Comparison of ENCODE assay signal across 18 cellular contexts in the genomic region with DNA sequence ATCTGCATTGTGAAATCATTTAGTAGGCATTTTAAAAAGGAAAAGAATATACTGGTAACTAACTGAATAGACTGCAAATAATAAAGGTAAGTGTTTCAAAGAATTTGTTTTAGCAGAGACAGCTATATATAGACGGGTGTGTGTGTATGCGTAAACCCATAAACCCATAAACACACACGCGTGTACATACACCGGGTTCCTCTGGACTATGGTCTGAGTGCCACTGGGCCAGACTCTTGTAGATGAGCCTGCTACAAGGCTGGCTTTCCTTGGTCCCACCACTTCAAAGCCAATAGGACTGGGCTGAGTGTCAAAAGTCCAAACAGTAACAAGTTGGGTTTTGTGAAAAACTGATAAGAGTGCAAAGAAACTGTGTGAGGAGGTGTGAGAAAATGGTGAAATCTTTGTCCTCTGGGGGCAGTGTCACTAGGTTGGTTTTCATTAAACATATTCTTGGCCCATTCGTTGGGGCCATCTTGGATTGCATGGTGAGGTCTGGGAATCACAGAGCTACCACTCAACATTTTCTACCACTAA. TPM values are rescaled to one million over a fixed set of nuclear protein-coding genes. Genes with fewer than 3 reads are reported as not detected.
DNase-seq lines count a peak whose midpoint lies in the region; ATAC-seq, FAIRE-seq and TF ChIP-seq lines count a peak whose summit lies in the region.
"Had no signal": no experiment of that assay in that cellular context is flagged by ENCODE, and none has a peak within 500 bp of the region (broad histone marks: within the 10 kb centered on the region; RNA-seq: fewer than 3 reads in every experiment).

No MANE protein-coding gene starts in this region.

- intact Hi-C loops in left ventricle myocardium inferior (cut with micrococcal nuclease) (no loop called here), left cardiac atrium (cut with DNase I) (no loop called here)

- no peak overlapping the region for H2BK15ac ChIP-seq in mesendoderm (replicated peaks; ENCODE audit: low read depth)

- H3K4me1 ChIP-seq in left ventricle myocardium inferior (peaks cover 96% of the 10 kb centered on the region), mesendoderm (ENCODE audit: control insufficient read depth, low read depth, low read length) (peaks cover 17% of the 10 kb centered on the region)

- no peaks in the 10 kb centered on the region for H3K36me3 ChIP-seq in left ventricle myocardium inferior
- H3K36me3 ChIP-seq in bronchial epithelial cell (ENCODE audit: control insufficient read depth, insufficient read depth, low read length): no peaks in the 10 kb centered on the region
- H3K36me3 ChIP-seq in mesendoderm (ENCODE audit: control insufficient read depth, insufficient read depth, low read length): no peaks in the 10 kb centered on the region
- H3K36me3 ChIP-seq: pancreas had no signal

- no peak overlapping the region for H3K9ac ChIP-seq in mesendoderm (ENCODE audit: low read length)

- H3K27me3 ChIP-seq in left ventricle myocardium inferior (ENCODE audit: low read depth) (no peaks in the 10 kb centered on the region), bronchial epithelial cell (ENCODE audit: control insufficient read depth, insufficient read depth, low read length) (no peaks in the 10 kb centered on the region), mesendoderm (ENCODE audit: insufficient read depth, low read length, poor library complexity) (no peaks in the 10 kb centered on the region)
- H3K27me3 ChIP-seq: pancreas had no signal

- peaks cover 59% of the 10 kb centered on the region for H3K79me2 ChIP-seq in mesendoderm (ENCODE audit: control insufficient read depth, insufficient read depth, low read length)

- H2BK5ac ChIP-seq in mesendoderm (ENCODE audit: low read length): no peak overlapping the region

- no peak for TF ChIP-seq CTCF in left ventricle myocardium inferior (IDR thresholded peaks at IDR 0.05; ENCODE audit: borderline replicate concordance)
- peak; percentile 13 for TF ChIP-seq CTCF in bronchial epithelial cell (IDR thresholded peaks at IDR 0.05; ENCODE audit: insufficient read depth, low read length, severe bottlenecking)

- H3K4ac ChIP-seq in mesendoderm (ENCODE audit: low read depth, low read length): no peak overlapping the region

- H2AK5ac ChIP-seq in mesendoderm (ENCODE audit: low read length): no peak overlapping the region

- no peak overlapping the region for H3K56ac ChIP-seq in mesendoderm (ENCODE audit: low read length)

- no peak overlapping the region for H3K23ac ChIP-seq in mesendoderm (ENCODE audit: low read length)

- H4K5ac ChIP-seq in mesendoderm (ENCODE audit: low read length): no peak overlapping the region

- H3K27ac ChIP-seq in left ventricle myocardium inferior (replicated peaks) (peak overlapping the region; percentile 86), mesendoderm (ENCODE audit: low read depth, low read length) (no peak overlapping the region)
- H3K27ac ChIP-seq: pancreas had no signal

- no CpG with 5 or more reads among the region's 6 CpGs for WGBS in mesendoderm (ENCODE audit: extremely low coverage, insufficient coverage, low lambda C conversion rate)

- peaks cover 31% of the 10 kb centered on the region for H3K79me1 ChIP-seq in mesendoderm (ENCODE audit: low read length)

- no peak overlapping the region for H4K8ac ChIP-seq in mesendoderm (ENCODE audit: low read depth, low read length)

- H3K9me3 ChIP-seq in left ventricle myocardium inferior (replicated peaks): no peaks in the 10 kb centered on the region
- H3K9me3 ChIP-seq: pancreas had no signal

- H2BK120ac ChIP-seq in mesendoderm (ENCODE audit: low read depth, low read length): no peak overlapping the region

- no peak overlapping the region for H3K4me2 ChIP-seq in mesendoderm (ENCODE audit: low read length)

- ATAC-seq in left cardiac atrium (no peak), GM18873 (IDR thresholded peaks at IDR 0.05; ENCODE audit: low FRiP score, unreplicated experiment) (no peak), GM21717 (IDR thresholded peaks at IDR 0.05; ENCODE audit: unreplicated experiment) (no peak)
- ATAC-seq: pancreas had no signal

- DNase-seq in left ventricle myocardium inferior (no peak), left cardiac atrium (no peak), bronchial epithelial cell (ENCODE audit: low read depth) (no peak), mesendoderm (peak; percentile 38), 8988T (no peak), OCI-M2 (lab: John Stamatoyannopoulos, UW; ENCODE audit: unreplicated experiment) (no peak)
- DNase-seq: activated gamma-delta T cell treated with Interleukin-2 at 50 U/mL for 16 hours; effector CD8-positive, alpha-beta T cell; GF-D8; NCI-H2029; NCI-H69; pancreas; RPMI8226; stimulated activated CD4-positive, alpha-beta T cell treated with anti-CD3 and anti-CD28 coated beads, Interleukin-12 subunit alpha, Interleukin-12 subunit beta, amount 100 ng/mL, for 4 hours; T-helper 1 cell had no signal

- no peak for FAIRE-seq in bronchial epithelial cell (lab: Jason Lieb, UNC)
- FAIRE-seq: astrocyte, pancreas had no signal

- H3K4me3 ChIP-seq in left ventricle myocardium inferior (no peak overlapping the region), bronchial epithelial cell (ENCODE audit: low read depth, low read length) (no peak overlapping the region), mesendoderm (ENCODE audit: low read length) (no peak overlapping the region)
- H3K4me3 ChIP-seq: pancreas had no signal

- H3K18ac ChIP-seq in mesendoderm (ENCODE audit: low read length): no peak overlapping the region

RNA-seq across cellular contexts. Expression of gene GNA12, which starts 39.8 kb away (rescaled TPM):
- total RNA-seq in left ventricle myocardium inferior (43.0 TPM), left cardiac atrium (10 to 100 TPM; 47.4 to 52.2 TPM), bronchial epithelial cell (12.1 and 12.8 TPM in 2 replicates)
- 46.1 TPM for polyA plus RNA-seq in mesendoderm (2013, experiment 1 of 2)
- polyA plus RNA-seq in mesendoderm (2013, experiment 2 of 2): 47.4 TPM
